ENCODE assay signal across 18 cellular contexts in genomic region chr12:46950116-46950515, GRCh38.
DNase-seq lines count a peak whose midpoint lies in the region; TF ChIP-seq lines count a peak whose summit lies in the region.
"Had no signal": no experiment of that assay in that cellular context is flagged by ENCODE, and none has a peak within 500 bp of the region (broad histone marks: within the 10 kb centered on the region; RNA-seq: fewer than 3 reads in every experiment).

No MANE protein-coding gene starts in this region.

- peak; percentile 89 for DNase-seq in EL
- DNase-seq in RPMI7951 (ENCODE audit: low read depth): peak; percentile 91
- peak; percentile 68 for DNase-seq in amniotic stem cell (lab: John Stamatoyannopoulos, UW)
- peak; percentile 24 for DNase-seq in retinal pigment epithelial cell (ENCODE audit: low read depth)
- DNase-seq in epidermal melanocyte (ENCODE audit: insufficient read length, low spot score): no peak
- no peak for DNase-seq in NOMO-1 (lab: John Stamatoyannopoulos, UW; ENCODE audit: unreplicated experiment in 2 of 2)
- no peak for DNase-seq in D341Med (ENCODE audit: low spot score)
- DNase-seq: COR-L47, HCEC 1CT, MV-4-11, NCI-H1417, NCI-H187 treated with DMSO at 0.1 percent for 48 hours, NCI-H2171 treated with DMSO at 0.1 percent for 48 hours, NCI-H510A, NCI-H82, Peyer's patch, SIG-M5, T-helper 1 cell had no signal

- H3K4me3 ChIP-seq in retinal pigment epithelial cell (ENCODE audit: low read length): no peak overlapping the region
- H3K4me3 ChIP-seq: Peyer's patch had no signal

- no peak for TF ChIP-seq CTCF in retinal pigment epithelial cell (conservative IDR thresholded peaks at IDR 0.05; ENCODE audit: low read depth, low read length)

Comparison
In these comparisons a context has a peak if more than half of its experiments do, and no peak if none do; other contexts are left out.
1. DNase-seq: peak in EL (single experiment), RPMI7951 (single experiment), amniotic stem cell (single experiment) and retinal pigment epithelial cell (single experiment); none in epidermal melanocyte (single experiment), NOMO-1 (0 of 2) and D341Med (single experiment).